8 cellular contexts compared by ENCODE assay signal in the genomic region with DNA sequence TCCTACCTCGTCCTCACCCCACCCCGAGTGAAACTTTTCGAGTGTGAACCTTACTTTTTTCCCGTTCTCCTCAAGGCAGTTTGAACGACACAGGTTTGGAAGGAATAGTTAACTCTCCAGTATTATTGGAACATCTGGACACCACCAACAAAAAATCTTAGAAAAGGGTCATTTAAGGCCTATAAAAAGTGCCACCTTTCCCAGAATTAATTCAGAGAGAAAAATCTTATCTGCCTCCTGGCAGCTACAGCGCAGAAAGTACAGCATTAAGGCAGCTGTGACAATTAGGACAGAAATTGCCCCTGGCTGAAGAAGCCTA. TPM values are rescaled to one million over a fixed set of nuclear protein-coding genes. Genes with fewer than 3 reads are reported as not detected.
DNase-seq lines count a peak whose midpoint lies in the region; ATAC-seq and TF ChIP-seq lines count a peak whose summit lies in the region.

No MANE protein-coding gene starts in this region.

- H3K4me3 ChIP-seq in RWPE2 (ENCODE audit: severe bottlenecking) (peak overlapping the region; percentile 100), fibroblast of lung (replicated peaks in 1 of 4; ENCODE audit: control extremely low read depth in 1 of 4, insufficient read depth in 1 of 4, low read depth in 3 of 4, low read length in 4 of 4) (peak overlapping the region; percentile 85 to 98 (median 90)), retinal pigment epithelial cell (ENCODE audit: low read length) (peak overlapping the region; percentile 94)

- peaks cover 47% of the 10 kb centered on the region for H3K79me2 ChIP-seq in fibroblast of lung (ENCODE audit: control insufficient read depth, insufficient read depth, low read length)

- H3K4me1 ChIP-seq in RWPE2 (ENCODE audit: insufficient read depth, poor library complexity, severe bottlenecking), result peaks cover 6% of the 10 kb centered on the region
- no peaks in the 10 kb centered on the region for H3K4me1 ChIP-seq in fibroblast of lung (ENCODE audit: control insufficient read depth, extremely low read depth, insufficient read depth, low read length)

- no peaks in the 10 kb centered on the region for H3K36me3 ChIP-seq in RWPE2 (ENCODE audit: low read depth)
- H3K36me3 ChIP-seq in fibroblast of lung (ENCODE audit: control insufficient read depth, insufficient read depth, low read length), result no peaks in the 10 kb centered on the region

- H3K9me3 ChIP-seq in RWPE2 (ENCODE audit: severe bottlenecking) (no peaks in the 10 kb centered on the region), fibroblast of lung (ENCODE audit: control insufficient read depth, insufficient read depth, low read depth, low read length) (no peaks in the 10 kb centered on the region)

- DNase-seq in RWPE2 (ENCODE audit: low spot score), result no peak
- no peak for DNase-seq in fibroblast of lung (ENCODE audit: low read depth in 2 of 2)
- no peak for DNase-seq in retinal pigment epithelial cell (ENCODE audit: low read depth)
- DNase-seq in SW 1271 (lab: John Stamatoyannopoulos, UW), result no peak
- no peak for DNase-seq in stimulated activated CD4-positive, alpha-beta T cell treated with anti-CD3 and anti-CD28 coated beads, Interleukin-1b, Interleukin-23, amount 100 ng/mL, for 48 hours
- DNase-seq in occipital lobe (lab: John Stamatoyannopoulos, UW), result no peak

- H3K9ac ChIP-seq in fibroblast of lung (ENCODE audit: insufficient read depth, low read length), result peak overlapping the region; percentile 87

- ATAC-seq in GM18873 (IDR thresholded peaks at IDR 0.05; ENCODE audit: low FRiP score, unreplicated experiment) (peak; percentile 0), RWPE2 (ENCODE audit: low read depth) (no peak), GM19328 (IDR thresholded peaks at IDR 0.05; ENCODE audit: unreplicated experiment) (no peak)

- H3K4me2 ChIP-seq in fibroblast of lung (ENCODE audit: extremely low read depth, insufficient read depth, low read length), result peak overlapping the region; percentile 95

- H4K20me1 ChIP-seq in fibroblast of lung (ENCODE audit: control insufficient read depth, extremely low read depth, insufficient read depth, low read length), result peaks cover 1% of the 10 kb centered on the region

- H3K27me3 ChIP-seq in RWPE2 (ENCODE audit: insufficient read depth, poor library complexity, severe bottlenecking) (no peaks in the 10 kb centered on the region), fibroblast of lung (ENCODE audit: control insufficient read depth, insufficient read depth, low read length) (peaks cover 3% of the 10 kb centered on the region)

- H2AFZ ChIP-seq in fibroblast of lung (ENCODE audit: low read length), result peak overlapping the region; percentile 95

- H3K27ac ChIP-seq in RWPE2 (ENCODE audit: poor library complexity, severe bottlenecking) (peak overlapping the region; percentile 66), fibroblast of lung (ENCODE audit: insufficient read depth, low read length) (peak overlapping the region; percentile 96)

- TF ChIP-seq CTCF in RWPE2 (IDR thresholded peaks at IDR 0.05; ENCODE audit: poor library complexity, severe bottlenecking), result no peak
- no peak for TF ChIP-seq CTCF in fibroblast of lung (conservative IDR thresholded peaks at IDR 0.05 in 1 of 2, IDR thresholded peaks at IDR 0.05 in 1 of 2; ENCODE audit: low read depth in 1 of 2, low read length in 2 of 2)
- no peak for TF ChIP-seq CTCF in retinal pigment epithelial cell (conservative IDR thresholded peaks at IDR 0.05; ENCODE audit: low read depth, low read length)

RNA-seq across cellular contexts. Expression of gene ATP11B, which starts 1.1 kb away (rescaled TPM):
- total RNA-seq in fibroblast of lung (75.0 and 77.8 TPM in 2 replicates), occipital lobe (117 TPM)
- polyA plus RNA-seq in fibroblast of lung, result 22.8 and 34.9 TPM in 2 replicates
- 16.4 and 26.6 TPM in 2 replicates for polyA plus RNA-seq in fibroblast of lung (2012)
- 16.2 and 17.7 TPM in 2 replicates for polyA minus RNA-seq in fibroblast of lung (ENCODE audit: low replicate concordance)
